ENCODE assay signal across 14 cellular contexts in genomic region chr12:108358580-108358965, GRCh38. TPM values are rescaled to one million over a fixed set of nuclear protein-coding genes. Genes with fewer than 3 reads are reported as not detected.
A peak's percentile ranks its signal among the peaks of the same experiment; 100 is the strongest.
DNase-seq lines count a peak whose midpoint lies in the region; ATAC-seq and TF ChIP-seq lines count a peak whose summit lies in the region.
"Had no signal": no experiment of that assay in that cellular context is flagged by ENCODE, and none has a peak within 500 bp of the region (broad histone marks: within the 10 kb centered on the region; RNA-seq: fewer than 3 reads in every experiment).

No MANE protein-coding gene starts in this region.

- 0 out of 2 replicates have a peak, but pooled peaks cover 6% of the 10 kb centered on the region for H3K9me2 ChIP-seq in GM23338 (ENCODE audit: insufficient read depth)

- H3K9me3 Mint-ChIP-seq in GM23338 = no peaks in the 10 kb centered on the region
- H3K9me3 Mint-ChIP-seq in neural progenitor cell = no peaks in the 10 kb centered on the region

- H3K36me3 Mint-ChIP-seq in GM23338 (ENCODE audit: low read depth) (no peaks in the 10 kb centered on the region), neural progenitor cell (no peaks in the 10 kb centered on the region)
- H3K36me3 Mint-ChIP-seq: CD4-positive, alpha-beta memory T cell had no signal

- H3K27ac ChIP-seq in GM23338 (ENCODE audit: low read depth) = no peak overlapping the region
- no peak overlapping the region for H3K27ac ChIP-seq in caudate nucleus (ENCODE audit: low read depth, low read length)
- H3K27ac ChIP-seq in neural progenitor cell = no peak overlapping the region
- no peak overlapping the region for H3K27ac ChIP-seq in lower lobe of right lung
- H3K27ac ChIP-seq: C4-2B had no signal

- H3K27me3 ChIP-seq in GM23338 (ENCODE audit: insufficient read depth) (no peaks in the 10 kb centered on the region), neural progenitor cell (no peaks in the 10 kb centered on the region), lower lobe of right lung (ENCODE audit: low read depth) (no peaks in the 10 kb centered on the region)
- H3K27me3 ChIP-seq: BE2C had no signal

- ATAC-seq in GM23338 = no peak
- ATAC-seq in GM18873 (IDR thresholded peaks at IDR 0.05; ENCODE audit: low FRiP score, unreplicated experiment) = no peak
- no peak for ATAC-seq in GM19023 (IDR thresholded peaks at IDR 0.05; ENCODE audit: unreplicated experiment)
- no peak for ATAC-seq in HG03139 (IDR thresholded peaks at IDR 0.05; ENCODE audit: unreplicated experiment)
- no peak for ATAC-seq in lower lobe of right lung

- intact Hi-C loops in lower lobe of right lung (cut with DNase I) = no loop called here

- H3K27me3 Mint-ChIP-seq in GM23338 (ENCODE audit: insufficient read depth, low read depth, poor library complexity) (peaks cover 2% of the 10 kb centered on the region), neural progenitor cell (ENCODE audit: insufficient read depth, low read depth) (peaks cover 18% of the 10 kb centered on the region)

- DNase-seq in GM23338 (ENCODE audit: low spot score) = no peak
- DNase-seq in caudate nucleus (lab: John Stamatoyannopoulos, UW) = peak in 45 of 61 donors; percentile 4 to 94 (median 62)
- peak; percentile 31 for DNase-seq in neural progenitor cell (ENCODE audit: low spot score)
- no peak for DNase-seq in lower lobe of right lung
- DNase-seq: BE2C; CD4-positive, alpha-beta memory T cell; DMS79; EL; GDM1; Karpas-422 had no signal

- no peaks in the 10 kb centered on the region for H4K20me1 ChIP-seq in GM23338 (replicated peaks; ENCODE audit: insufficient read depth)
- no peaks in the 10 kb centered on the region for H4K20me1 ChIP-seq in neural progenitor cell (ENCODE audit: low read depth)

- peak overlapping the region; percentile 94 for H2AFZ ChIP-seq in GM23338
- H2AFZ ChIP-seq in neural progenitor cell (replicated peaks) = peak overlapping the region; percentile 72

- H3K36me3 ChIP-seq in GM23338 (ENCODE audit: insufficient read depth) (no peaks in the 10 kb centered on the region), neural progenitor cell (no peaks in the 10 kb centered on the region), lower lobe of right lung (no peaks in the 10 kb centered on the region)
- H3K36me3 ChIP-seq: BE2C had no signal

- no peak overlapping the region for H3K9ac ChIP-seq in neural progenitor cell

- H3K27ac Mint-ChIP-seq in GM23338 (no peak overlapping the region), neural progenitor cell (peak overlapping the region; percentile 83)
- H3K27ac Mint-ChIP-seq: CD4-positive, alpha-beta memory T cell had no signal

- no peak overlapping the region for H3K4me3 ChIP-seq in GM23338
- no peak overlapping the region for H3K4me3 ChIP-seq in neural progenitor cell
- H3K4me3 ChIP-seq in lower lobe of right lung = no peak overlapping the region

- H3K79me2 ChIP-seq in GM23338 (replicated peaks; ENCODE audit: insufficient read depth) (no peaks in the 10 kb centered on the region), neural progenitor cell (ENCODE audit: low read depth) (no peaks in the 10 kb centered on the region)

- no peak for TF ChIP-seq CTCF in GM23338 (conservative IDR thresholded peaks at IDR 0.05; ENCODE audit: low read depth in 2 of 2)
- no peak for TF ChIP-seq CTCF in neural progenitor cell (IDR thresholded peaks at IDR 0.05)
- TF ChIP-seq CTCF in lower lobe of right lung (IDR thresholded peaks at IDR 0.05) = no peak

- no peak overlapping the region for H3K4me3 Mint-ChIP-seq in GM23338
- H3K4me3 Mint-ChIP-seq in neural progenitor cell = no peak overlapping the region
- H3K4me3 Mint-ChIP-seq: CD4-positive, alpha-beta memory T cell had no signal

- H3F3A ChIP-seq in GM23338 (replicated peaks; ENCODE audit: low read depth) (no peaks in the 10 kb centered on the region), neural progenitor cell (ENCODE audit: low read depth) (no peaks in the 10 kb centered on the region)

- H3K9me3 ChIP-seq in neural progenitor cell (ENCODE audit: low read depth) (no peaks in the 10 kb centered on the region), lower lobe of right lung (no peaks in the 10 kb centered on the region)
- H3K9me3 ChIP-seq: BE2C had no signal

- no peak overlapping the region for H3K4me2 ChIP-seq in GM23338
- H3K4me2 ChIP-seq in neural progenitor cell = peak overlapping the region; percentile 53

- H3K4me1 ChIP-seq in GM23338 (ENCODE audit: insufficient read depth) (peaks cover 11% of the 10 kb centered on the region), neural progenitor cell (peaks cover 10% of the 10 kb centered on the region), lower lobe of right lung (no peaks in the 10 kb centered on the region)
- H3K4me1 ChIP-seq: BE2C had no signal

- H3K4me1 Mint-ChIP-seq in GM23338 (peaks cover 17% of the 10 kb centered on the region), neural progenitor cell (peaks cover 33% of the 10 kb centered on the region)

TF ChIP-seq in GM23338, 12 proteins besides CTCF, POLR2A, EP300 and RAD21 (continues in another document):
- TF ChIP-seq CREB1 (CRISPR knock-in tag; IDR thresholded peaks at IDR 0.05; ENCODE audit: low read depth) = no peak
- TF ChIP-seq REST (IDR thresholded peaks at IDR 0.05; ENCODE audit: unreplicated experiment) = no peak
- no peak for TF ChIP-seq ZNF331 (CRISPR knock-in tag; IDR thresholded peaks at IDR 0.05; ENCODE audit: low read depth)
- no peak for TF ChIP-seq JUNB (IDR thresholded peaks at IDR 0.05; ENCODE audit: unreplicated experiment)
- TF ChIP-seq EZH2phosphoT487 (IDR thresholded peaks at IDR 0.05; ENCODE audit: unreplicated experiment) = no peak
- no peak for TF ChIP-seq ETS1 (IDR thresholded peaks at IDR 0.05)

RNA-seq across cellular contexts. Expression of gene CMKLR1, which starts 19.5 kb away (rescaled TPM):
- 1.6 and 2.6 TPM in 2 replicates for total RNA-seq in GM23338 (2014; rRNA removed; shearing (Covaris generic))
- polyA plus RNA-seq in GM23338 (2016; fragmentation: Nextera tagmentation; extraction: Ambion mirVana) = 0.40 and 0.71 TPM in 2 replicates
- total RNA-seq in neural progenitor cell (ENCODE audit: low replicate concordance) (0.09 TPM in 1 of 2 replicates, not detected in the other), lower lobe of right lung (25.6 TPM)

Comparison
In these comparisons a context has a peak if more than half of its experiments do, and no peak if none do; other contexts are left out.
1. DNase-seq: peak in caudate nucleus (45 of 61) and neural progenitor cell (single experiment); none in GM23338 (single experiment) and lower lobe of right lung (single experiment).